ENCODE assay signal across 32 cellular contexts in the genomic region with DNA sequence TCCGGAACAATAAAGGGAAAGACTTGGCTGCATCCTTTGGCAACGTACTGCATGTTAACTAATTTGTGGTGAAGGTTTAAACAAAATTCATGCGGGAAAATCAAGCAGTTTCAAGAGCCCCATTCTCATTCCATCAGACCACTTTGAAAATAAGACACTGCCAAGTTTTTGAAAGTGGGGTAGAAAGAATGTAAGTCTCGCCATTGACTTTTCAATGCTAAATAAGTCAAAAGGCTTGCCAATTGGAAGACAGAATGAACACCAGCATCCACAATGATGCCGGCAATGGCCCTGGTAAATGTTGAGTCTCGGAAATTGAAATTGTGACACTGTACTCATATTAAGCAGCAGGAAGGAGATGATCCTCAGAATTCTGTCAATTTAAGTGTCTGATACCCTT.
DNase-seq lines count a peak whose midpoint lies in the region; ATAC-seq, FAIRE-seq and TF ChIP-seq lines count a peak whose summit lies in the region.
"Had no signal": no experiment of that assay in that cellular context is flagged by ENCODE, and none has a peak within 500 bp of the region (broad histone marks: within the 10 kb centered on the region; RNA-seq: fewer than 3 reads in every experiment).

No MANE protein-coding gene starts in this region.

- H3K9ac ChIP-seq in KMS-11 (no peak overlapping the region), K562 (ENCODE audit: insufficient read depth in 1 of 2, low read depth in 2 of 2, low read length in 2 of 2) (no peak overlapping the region), SK-N-SH (no peak overlapping the region)

- H3K27ac ChIP-seq in KMS-11: no peak overlapping the region
- no peak overlapping the region for H3K27ac ChIP-seq in K562 (ENCODE audit: extremely low read depth, low read depth, low read length)
- H3K27ac ChIP-seq in SK-N-SH (ENCODE audit: low read depth in 2 of 2, low read length in 1 of 2): no peak overlapping the region
- H3K27ac ChIP-seq: gastroesophageal sphincter, spleen, vagina had no signal

- no peaks in the 10 kb centered on the region for H3F3A ChIP-seq in SK-N-SH (replicated peaks; ENCODE audit: insufficient read depth)

- DNase-seq in AG10803 (ENCODE audit: low read depth) (peak; percentile 85), K562 (ENCODE audit: extremely low read depth in 1 of 4, low spot score in 3 of 4) (no peak), midbrain (lab: John Stamatoyannopoulos, UW) (peak; percentile 23), NCI-H748 (lab: John Stamatoyannopoulos, UW; ENCODE audit: unreplicated experiment) (no peak), SK-N-SH (no peak)
- DNase-seq in activated CD4-positive, alpha-beta T cell treated with anti-CD3 and anti-CD28 coated beads, Interleukin-2, amount 50 U/mL, for 4 hours: no peak
- DNase-seq: activated CD4-positive, CD25-positive, alpha-beta regulatory T cell; activated CD8-positive, alpha-beta memory T cell treated with anti-CD3 and anti-CD28 coated beads, Interleukin-2, amount 10 ng/mL, durations not matched to agents 7 days and 5 days; activated gamma-delta T cell treated with Interleukin-2 at 50 U/mL for 16 hours; activated T-cell treated with anti-CD3 and anti-CD28 coated beads, Interleukin-2, amount 50 U/mL, for 48 hours; BE2C; CD8-positive, alpha-beta memory T cell; cerebellar nuclear complex; DMS 273 treated with DMSO at 0.1 percent for 48 hours; left cardiac atrium; NCI-H774; posterior cingulate gyrus; right cardiac atrium; RPMI8226; spleen; stimulated activated CD8-positive, alpha-beta memory T cell treated with anti-CD3 and anti-CD28 coated beads, Interleukin-4, amount 100 ng/mL, for 48 hours; T-helper 1 cell had no signal

- H3K4me3 ChIP-seq in AG10803 (ENCODE audit: low read length) (no peak overlapping the region), KMS-11 (IDR thresholded peaks at IDR 0.05; ENCODE audit: insufficient read depth, low read depth, low read length) (peak overlapping the region; percentile 29), K562 (no peak overlapping the region), SK-N-SH (ENCODE audit: low read depth in 2 of 2, low read length in 1 of 2) (no peak overlapping the region)
- H3K4me3 ChIP-seq: ascending aorta, gastroesophageal sphincter, HAP-1, hepatocyte, SJSA1, spleen, vagina had no signal

- in situ Hi-C loops in K562 (cut with MboI): no loop called here

- CTCF ChIA-PET in K562 (lab: Yijun Ruan, JAX; ENCODE audit: low intra/inter-chr PET ratio): no interaction called here
- CTCF ChIA-PET in SK-N-SH (lab: Yijun Ruan, JAX): no interaction called here

- BruUV-seq in K562 (replicated peaks; lab: Mats Ljungman, UMichigan): no TSS peak

- TF ChIP-seq RAD21 in K562 (CRISPR knock-in tag; conservative IDR thresholded peaks at IDR 0.05 in 1 of 2, IDR thresholded peaks at IDR 0.05 in 1 of 2): no peak
- TF ChIP-seq RAD21 in SK-N-SH (IDR thresholded peaks at IDR 0.05; ENCODE audit: low read length): no peak

- POLR2A ChIA-PET in K562 (lab: Yijun Ruan, JAX) (interaction anchor here (0.7 to 1.0 kb wide), 2 partner anchors 16 to 45 kb away, joined by 3 read pairs; no protein-coding TSS in a partner anchor), SK-N-SH (lab: Yijun Ruan, JAX) (no interaction called here)

- peaks cover 44% of the 10 kb centered on the region for H3K4me1 ChIP-seq in KMS-11 (ENCODE audit: low read depth, poor library complexity, severe bottlenecking)
- peaks cover 0 to 18% of the 10 kb centered on the region in 2 experiments; a peak in 3 of 5 replicates for H3K4me1 ChIP-seq in K562 (replicated peaks in 1 of 2; ENCODE audit: control insufficient read depth in 2 of 2, insufficient read depth in 2 of 2, low read length in 2 of 2)
- H3K4me1 ChIP-seq in SK-N-SH (ENCODE audit: control insufficient read depth in 1 of 2, insufficient read depth in 2 of 2, low read depth in 1 of 2, low read length in 1 of 2): peaks cover 12 to 21% of the 10 kb centered on the region in 2 experiments; a peak in 3 of 4 replicates
- H3K4me1 ChIP-seq: BE2C, spleen, vagina had no signal

- H3K4me2 ChIP-seq in KMS-11 (peak overlapping the region; percentile 76; the same call in 1 of the 2 replicates), K562 (ENCODE audit: insufficient read depth, low read length) (no peak overlapping the region), SK-N-SH (no peak overlapping the region)
- H3K4me2 ChIP-seq: hepatocyte had no signal

- H3K9me3 ChIP-seq in K562 (replicated peaks; ENCODE audit: control insufficient read depth, insufficient read depth, low read depth, low read length) (no peaks in the 10 kb centered on the region), SK-N-SH (no peaks in the 10 kb centered on the region)
- H3K9me3 ChIP-seq: ascending aorta, BE2C, gastroesophageal sphincter, HAP-1, SJSA1, vagina had no signal

- H3K79me2 ChIP-seq in KMS-11 (ENCODE audit: insufficient read depth, low read depth) (no peaks in the 10 kb centered on the region), K562 (ENCODE audit: control insufficient read depth, insufficient read depth, low read length) (no peaks in the 10 kb centered on the region), SK-N-SH (ENCODE audit: insufficient read depth) (no peaks in the 10 kb centered on the region)
- H3K79me2 ChIP-seq: hepatocyte had no signal

- H3K9me2 ChIP-seq in SK-N-SH: no peaks in the 10 kb centered on the region

- H4K20me1 ChIP-seq in KMS-11 (ENCODE audit: insufficient read depth) (no peaks in the 10 kb centered on the region), K562 (replicated peaks; ENCODE audit: control insufficient read depth, insufficient read depth, low read length) (no peaks in the 10 kb centered on the region), SK-N-SH (ENCODE audit: insufficient read depth) (no peaks in the 10 kb centered on the region)

- intact Hi-C loops in K562 (cut with micrococcal nuclease): no loop called here

- 30% methylated on average over 6 of the region's 6 CpGs for WGBS in K562 (ENCODE audit: insufficient coverage, low coverage, missing lambda C conversion rate)
- WGBS in SK-N-SH (ENCODE audit: low lambda C conversion rate): 97% methylated on average over 6 of the region's 6 CpGs

- ATAC-seq in K562 (no peak), HG03432 (IDR thresholded peaks at IDR 0.05; ENCODE audit: unreplicated experiment) (no peak)
- ATAC-seq: activated CD8-positive, alpha-beta memory T cell treated with anti-CD3 and anti-CD28 coated beads, Interleukin-2, amount 10 ng/mL, durations not matched to agents 7 days and 5 days; gastroesophageal sphincter; right cardiac atrium had no signal

- TF ChIP-seq POLR2A in K562 (conservative IDR thresholded peaks at IDR 0.05): no peak

- FAIRE-seq in K562 (lab: Jason Lieb, UNC): no peak
- FAIRE-seq: endometrium, GM12892 had no signal

- H3K27me3 ChIP-seq in KMS-11 (ENCODE audit: insufficient read depth, low read depth) (no peaks in the 10 kb centered on the region), K562 (ENCODE audit: control insufficient read depth in 2 of 2, insufficient read depth in 2 of 2, low read length in 2 of 2) (no peaks in the 10 kb centered on the region), SK-N-SH (ENCODE audit: insufficient read depth) (no peaks in the 10 kb centered on the region)
- H3K27me3 ChIP-seq: ascending aorta, BE2C, gastroesophageal sphincter, hepatocyte, SJSA1, spleen, vagina had no signal

- H2AFZ ChIP-seq in KMS-11 (ENCODE audit: low read depth): no peak overlapping the region
- H2AFZ ChIP-seq in K562 (ENCODE audit: low read depth, low read length): no peak overlapping the region
- H2AFZ ChIP-seq in SK-N-SH (ENCODE audit: low read depth): no peak overlapping the region
- H2AFZ ChIP-seq: hepatocyte had no signal

- no peaks in the 10 kb centered on the region for H3K36me3 ChIP-seq in KMS-11 (ENCODE audit: insufficient read depth)
- no peaks in the 10 kb centered on the region for H3K36me3 ChIP-seq in K562 (ENCODE audit: control insufficient read depth, insufficient read depth, low read length)
- H3K36me3 ChIP-seq in SK-N-SH (replicated peaks in 1 of 2; ENCODE audit: control insufficient read depth in 1 of 2, insufficient read depth in 2 of 2, low read length in 1 of 2): no peaks in the 10 kb centered on the region
- H3K36me3 ChIP-seq: ascending aorta, BE2C, gastroesophageal sphincter, HAP-1, SJSA1, spleen, vagina had no signal

- TF ChIP-seq CTCF in AG10803 (conservative IDR thresholded peaks at IDR 0.05; ENCODE audit: low read length): no peak
- TF ChIP-seq CTCF in KMS-11 (conservative IDR thresholded peaks at IDR 0.05; ENCODE audit: low read depth, low read length): no peak
- no peak for TF ChIP-seq CTCF in K562 (IDR thresholded peaks at IDR 0.05 in 2 of 3, conservative IDR thresholded peaks at IDR 0.05 in 1 of 3; ENCODE audit: insufficient read depth in 2 of 3, low read depth in 1 of 3, low read length in 3 of 3)
- no peak for TF ChIP-seq CTCF in SK-N-SH (IDR thresholded peaks at IDR 0.05)

- H3K9me1 ChIP-seq in K562 (ENCODE audit: control insufficient read depth, insufficient read depth, low read length): no peaks in the 10 kb centered on the region

- no peak for TF ChIP-seq EP300 in K562 (IDR thresholded peaks at IDR 0.05; ENCODE audit: low read length)
- no peak for TF ChIP-seq EP300 in SK-N-SH (IDR thresholded peaks at IDR 0.05; ENCODE audit: borderline replicate concordance in 1 of 2, low read depth in 1 of 2, low read length in 1 of 2)

TF ChIP-seq in K562, 482 proteins besides CTCF, POLR2A, EP300 and RAD21 (continues in another document):
- no peak for TF ChIP-seq PHF20 (IDR thresholded peaks at IDR 0.05; ENCODE audit: partially characterized antibody)
- TF ChIP-seq U2AF1 (optimal IDR thresholded peaks at IDR 0.05; ENCODE audit: low read depth, low read length): no peak

TF ChIP-seq in SK-N-SH, 30 proteins besides CTCF, POLR2A, EP300 and RAD21:
- no peak for TF ChIP-seq CHD2 (IDR thresholded peaks at IDR 0.05; ENCODE audit: low read length, partially characterized antibody)
- TF ChIP-seq TCF12 (IDR thresholded peaks at IDR 0.05): no peak

Comparison
In these comparisons a context has a peak if more than half of its experiments do, and no peak if none do; other contexts are left out.
1. DNase-seq: peak in AG10803 (single experiment) and midbrain (single experiment); none in K562 (0 of 4), NCI-H748 (single experiment), activated CD4-positive, alpha-beta T cell treated with anti-CD3 and anti-CD28 coated beads, Interleukin-2, amount 50 U/mL, for 4 hours (0 of 2) and SK-N-SH (single experiment).